1 cellular context compared by ENCODE assay signal in the genomic region with DNA sequence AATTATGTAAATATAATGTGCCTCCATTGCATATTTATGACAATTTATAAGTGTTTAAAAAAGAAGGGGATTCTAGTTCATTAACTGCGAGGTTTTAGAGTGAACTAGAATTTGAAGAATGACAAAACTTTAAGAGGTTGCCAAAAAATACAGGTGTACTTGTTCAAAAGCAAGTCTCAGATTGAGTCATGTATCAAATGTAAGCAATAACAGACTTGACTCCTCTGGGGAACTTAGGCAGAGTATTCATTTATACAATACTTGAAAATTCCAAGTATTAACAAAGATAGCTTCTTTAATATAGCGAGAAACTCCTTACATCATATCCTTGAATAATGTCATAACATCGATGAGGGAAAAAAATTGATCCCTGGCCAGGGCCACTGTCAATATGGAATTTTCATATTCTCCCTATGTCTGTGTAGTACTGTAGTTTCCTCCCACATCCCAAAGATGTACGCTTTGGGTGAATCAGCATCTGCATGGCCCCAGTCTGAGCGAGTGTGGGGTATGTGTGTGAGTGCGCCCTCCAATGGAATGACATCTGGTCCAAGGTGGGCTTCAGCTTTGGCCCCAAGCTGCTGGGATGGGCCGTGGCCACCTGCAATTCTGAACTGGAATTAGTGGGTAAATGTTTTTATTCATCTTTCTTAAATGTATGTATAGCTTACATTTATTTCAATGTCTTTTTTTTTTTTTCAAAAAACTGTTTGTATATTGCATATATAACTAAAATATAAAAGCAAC.
TF ChIP-seq lines count a peak whose summit lies in the region.

No MANE protein-coding gene starts in this region.

TF ChIP-seq in IMR-90, 13 proteins besides CTCF, POLR2A, EP300 and RAD21:
- TF ChIP-seq, protein P1, sequence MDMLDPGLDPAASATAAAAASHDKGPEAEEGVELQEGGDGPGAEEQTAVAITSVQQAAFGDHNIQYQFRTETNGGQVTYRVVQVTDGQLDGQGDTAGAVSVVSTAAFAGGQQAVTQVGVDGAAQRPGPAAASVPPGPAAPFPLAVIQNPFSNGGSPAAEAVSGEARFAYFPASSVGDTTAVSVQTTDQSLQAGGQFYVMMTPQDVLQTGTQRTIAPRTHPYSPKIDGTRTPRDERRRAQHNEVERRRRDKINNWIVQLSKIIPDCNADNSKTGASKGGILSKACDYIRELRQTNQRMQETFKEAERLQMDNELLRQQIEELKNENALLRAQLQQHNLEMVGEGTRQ (IDR thresholded peaks at IDR 0.05; ENCODE audit: low read depth, low read length), result no peak
- TF ChIP-seq CEBPB (IDR thresholded peaks at IDR 0.05; ENCODE audit: low read depth, low read length), result no peak
- TF ChIP-seq RCOR1 (IDR thresholded peaks at IDR 0.05; ENCODE audit: insufficient replicate concordance, low read length), result no peak
- TF ChIP-seq MAFK (IDR thresholded peaks at IDR 0.05; ENCODE audit: low read depth, low read length), result no peak
- no peak for TF ChIP-seq BHLHE40 (IDR thresholded peaks at IDR 0.05; ENCODE audit: low read depth, low read length)
- TF ChIP-seq NFE2L2 (IDR thresholded peaks at IDR 0.05; ENCODE audit: low read depth, low read length), result no peak
- TF ChIP-seq CHD1 (IDR thresholded peaks at IDR 0.05; ENCODE audit: low read depth, low read length), result no peak
- no peak for TF ChIP-seq RFX5 (IDR thresholded peaks at IDR 0.05; ENCODE audit: low read depth, low read length)
